In the genomic region with DNA sequence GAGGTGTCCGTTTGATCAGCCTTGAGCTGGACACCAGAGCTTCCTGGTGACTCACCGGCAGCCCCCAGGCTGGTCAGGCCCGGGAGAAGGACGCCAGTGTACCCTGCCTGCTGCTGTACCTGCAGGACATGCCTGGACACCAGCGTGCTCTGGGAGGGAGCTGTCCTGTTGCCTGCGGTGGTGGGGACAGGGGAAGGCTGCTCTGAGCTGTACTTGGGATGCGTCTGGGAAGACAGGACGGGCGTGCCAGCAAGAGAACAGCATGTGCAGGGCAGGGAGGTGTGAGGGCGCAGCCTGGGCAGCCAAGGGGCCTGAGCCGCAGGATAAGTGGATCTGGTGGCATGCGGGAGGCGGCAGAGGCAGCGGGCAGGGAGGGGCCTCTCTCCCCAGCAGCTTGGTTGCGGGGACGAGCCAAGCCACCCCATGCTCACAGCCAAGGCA, we compare ENCODE assay signal across 9 cellular contexts. TPM values are rescaled to one million over a fixed set of nuclear protein-coding genes. Genes with fewer than 3 reads are reported as not detected.
DNase-seq lines count a peak whose midpoint lies in the region; ATAC-seq and TF ChIP-seq lines count a peak whose summit lies in the region.
"Had no signal": no experiment of that assay in that cellular context is flagged by ENCODE, and none has a peak within 500 bp of the region (broad histone marks: within the 10 kb centered on the region; RNA-seq: fewer than 3 reads in every experiment).

No MANE protein-coding gene starts in this region.

- no peak overlapping the region for H3K27ac ChIP-seq in foreskin keratinocyte
- H3K27ac ChIP-seq: tibial nerve had no signal

- H3K4me1 ChIP-seq in foreskin keratinocyte: peaks cover 13% of the 10 kb centered on the region

- ATAC-seq in T-helper 17 cell (no peak), foreskin keratinocyte (peak; percentile 30), HG03457 (IDR thresholded peaks at IDR 0.05; ENCODE audit: unreplicated experiment) (no peak), GM21786 (IDR thresholded peaks at IDR 0.05; ENCODE audit: unreplicated experiment) (no peak)

- H3K4me1 Mint-ChIP-seq in T-helper 17 cell (peaks cover 20% of the 10 kb centered on the region), nephron (peaks cover 12% of the 10 kb centered on the region)

- H3K9me3 ChIP-seq in T-helper 17 cell (ENCODE audit: control insufficient read depth, low read length, poor library complexity, severe bottlenecking): no peaks in the 10 kb centered on the region
- H3K9me3 ChIP-seq: tibial nerve had no signal

- H3K27me3 Mint-ChIP-seq in T-helper 17 cell (peaks cover 38% of the 10 kb centered on the region), nephron (ENCODE audit: low read depth) (peaks cover 77% of the 10 kb centered on the region)

- H3K4me3 Mint-ChIP-seq in T-helper 17 cell: peak overlapping the region; percentile 89
- peak overlapping the region; percentile 50 to 67 (median 56) for H3K4me3 Mint-ChIP-seq in nephron

- H3K9me3 Mint-ChIP-seq in nephron: no peaks in the 10 kb centered on the region

- peaks cover 3% of the 10 kb centered on the region for H3K27me3 ChIP-seq in foreskin keratinocyte

- H3K36me3 Mint-ChIP-seq in T-helper 17 cell (ENCODE audit: low read depth): peaks cover 9% of the 10 kb centered on the region
- no peaks in the 10 kb centered on the region for H3K36me3 Mint-ChIP-seq in nephron (ENCODE audit: low read depth)

- H3K27ac Mint-ChIP-seq in T-helper 17 cell: no peak overlapping the region
- no peak overlapping the region for H3K27ac Mint-ChIP-seq in nephron

- no peak for TF ChIP-seq CTCF in foreskin keratinocyte (conservative IDR thresholded peaks at IDR 0.05)
- no peak for TF ChIP-seq CTCF in nephron (IDR thresholded peaks at IDR 0.05; ENCODE audit: unreplicated experiment in 3 of 3)

- DNase-seq in Daoy (ENCODE audit: low read depth): peak; percentile 51
- no peak for DNase-seq in T-helper 17 cell
- DNase-seq in foreskin keratinocyte: peak in 1 of 2 donors; percentile 62
- DNase-seq in kidney glomerular epithelial cell (lab: John Stamatoyannopoulos, UW): no peak
- DNase-seq in anterior cingulate cortex (lab: John Stamatoyannopoulos, UW): no peak

RNA-seq across cellular contexts. Expression of a gene that starts 32.8 kb away (rescaled TPM):
- 3.5 and 5.6 TPM in 2 replicates for total RNA-seq in Daoy (2014; rRNA removed; shearing (Covaris generic))
- 1 to 10 TPM; 2.3 to 4.2 TPM for total RNA-seq in T-helper 17 cell
- 9.7 and 12.1 TPM in 2 replicates for total RNA-seq in foreskin keratinocyte
- 6.1 and 6.9 TPM in 2 replicates for polyA plus RNA-seq in foreskin keratinocyte

RNA-seq across cellular contexts. Expression of a gene that starts 33.7 kb away (rescaled TPM):
- 56.7 and 74.4 TPM in 2 replicates for total RNA-seq in Daoy (2014; rRNA removed; shearing (Covaris generic))
- total RNA-seq in T-helper 17 cell: 10 to 100 TPM in 1 of 2 donors, 1 to 10 TPM in 1; 9.2 to 13.0 TPM
- total RNA-seq in foreskin keratinocyte: 70.4 and 82.4 TPM in 2 replicates
- polyA plus RNA-seq in foreskin keratinocyte: 129 and 142 TPM in 2 replicates

RNA-seq across cellular contexts. Expression of a gene that starts 33.8 kb away (rescaled TPM):
- total RNA-seq in Daoy (2014; rRNA removed; shearing (Covaris generic)): not detected in 2 replicates
- total RNA-seq in T-helper 17 cell (not detected), foreskin keratinocyte (not detected in 2 replicates)
- polyA plus RNA-seq in foreskin keratinocyte: not detected in 2 replicates
